11 cellular contexts compared by ENCODE assay signal in the genomic region with DNA sequence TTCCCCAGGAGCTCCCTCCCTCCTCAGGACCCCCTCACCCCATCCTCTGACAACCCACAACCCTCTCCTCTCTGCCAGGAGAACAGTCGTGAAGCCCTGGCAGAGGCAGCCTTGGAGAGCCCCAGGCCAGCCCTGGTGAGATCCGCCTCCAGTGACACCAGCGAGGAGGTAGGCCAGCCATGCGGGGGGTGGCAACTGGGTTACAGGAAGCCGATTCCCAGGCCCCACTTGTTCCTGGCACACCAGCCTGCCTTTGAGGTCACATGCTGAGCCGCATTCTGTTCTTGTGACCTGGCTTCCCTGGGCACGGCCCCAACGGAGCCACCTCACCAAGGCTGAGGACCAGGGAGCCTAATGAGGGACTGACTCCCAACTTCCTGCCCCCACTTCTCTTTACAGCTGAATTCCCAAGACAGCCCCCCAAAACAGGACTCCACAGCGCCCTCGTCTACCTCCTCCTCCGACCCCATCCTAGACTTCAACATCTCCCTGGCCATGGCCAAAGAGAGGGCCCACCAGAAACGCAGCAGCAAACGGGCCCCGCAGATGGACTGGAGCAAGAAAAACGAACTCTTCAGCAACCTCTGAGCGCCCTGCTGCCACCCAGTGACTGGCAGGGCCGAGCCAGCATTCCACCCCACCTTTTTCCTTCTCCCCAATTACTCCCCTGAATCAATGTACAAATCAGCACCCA. TPM values are rescaled to one million over a fixed set of nuclear protein-coding genes. Genes with fewer than 3 reads are reported as not detected.
DNase-seq lines count a peak whose midpoint lies in the region; ATAC-seq and TF ChIP-seq lines count a peak whose summit lies in the region.
"Had no signal": no experiment of that assay in that cellular context is flagged by ENCODE, and none has a peak within 500 bp of the region (broad histone marks: within the 10 kb centered on the region; RNA-seq: fewer than 3 reads in every experiment).

No MANE protein-coding gene starts in this region.

- H3K4me1 ChIP-seq in sigmoid colon, result peaks cover 0 to 18% (median 11%) of the 10 kb centered on the region in 4 donors
- H3K4me1 ChIP-seq in mucosa of descending colon (ENCODE audit: low read depth), result peaks cover 21% of the 10 kb centered on the region
- peaks cover 4% of the 10 kb centered on the region; the same call in 1 of the 2 replicates for H3K4me1 ChIP-seq in BE2C

- H3K9me3 ChIP-seq in sigmoid colon, result no peaks in the 10 kb centered on the region
- H3K9me3 ChIP-seq in mucosa of descending colon, result no peaks in the 10 kb centered on the region
- H3K9me3 ChIP-seq in BE2C, result no peaks in the 10 kb centered on the region
- H3K9me3 ChIP-seq: spleen had no signal

- TF ChIP-seq POLR2A in GM18951 (IDR thresholded peaks at IDR 0.05; ENCODE audit: extremely low read depth, insufficient read depth, insufficient read length) (peak; percentile 15), sigmoid colon (IDR thresholded peaks at IDR 0.05) (no peak)

- in situ Hi-C loops in GM18951 (cut with MboI; ENCODE audit: low sequenced_read_pairs, unreplicated experiment), result no loop called here

- no peak for TF ChIP-seq CTCF in sigmoid colon (IDR thresholded peaks at IDR 0.05)
- no peak for TF ChIP-seq CTCF in mucosa of descending colon (IDR thresholded peaks at IDR 0.05)
- no peak for TF ChIP-seq CTCF in BE2C (IDR thresholded peaks at IDR 0.05; ENCODE audit: low read depth, low read length)

- peak overlapping the region in 1 of 4 donors; percentile 13 for H3K27ac ChIP-seq in sigmoid colon

- H3K27me3 ChIP-seq in sigmoid colon, result no peaks in the 10 kb centered on the region
- no peaks in the 10 kb centered on the region for H3K27me3 ChIP-seq in BE2C
- H3K27me3 ChIP-seq: spleen had no signal

- TF ChIP-seq EP300 in sigmoid colon (IDR thresholded peaks at IDR 0.05), result no peak

- H3K9me3 Mint-ChIP-seq in activated CD4-positive, alpha-beta memory T cell treated with anti-CD3 and anti-CD28 coated beads for 36 hours, result no peaks in the 10 kb centered on the region

- ATAC-seq in mucosa of descending colon, result no peak
- no peak for ATAC-seq in GM21528 (IDR thresholded peaks at IDR 0.05; ENCODE audit: low FRiP score, unreplicated experiment)

- peak overlapping the region; percentile 50 for H3K27ac Mint-ChIP-seq in activated CD4-positive, alpha-beta memory T cell treated with anti-CD3 and anti-CD28 coated beads for 36 hours

- 83 to 84% methylated on average over 17 of the region's 17 CpGs for WGBS in sigmoid colon, 2 donors

- H3K4me1 Mint-ChIP-seq in activated CD4-positive, alpha-beta memory T cell treated with anti-CD3 and anti-CD28 coated beads for 36 hours (ENCODE audit: low read depth), result peaks cover 28% of the 10 kb centered on the region

- no peaks in the 10 kb centered on the region for H3K27me3 Mint-ChIP-seq in activated CD4-positive, alpha-beta memory T cell treated with anti-CD3 and anti-CD28 coated beads for 36 hours

- H3K4me3 Mint-ChIP-seq in activated CD4-positive, alpha-beta memory T cell treated with anti-CD3 and anti-CD28 coated beads for 36 hours, result no peak overlapping the region

- POLR2A ChIA-PET in activated CD4-positive, alpha-beta memory T cell treated with anti-CD3 and anti-CD28 coated beads for 36 hours (lab: Charles Lee), result interaction anchor here (1.7 to 2.0 kb wide), 2 partner anchors 9 to 18 kb away, joined by 5 to 13 read pairs; no protein-coding TSS in a partner anchor

- intact Hi-C loops in activated CD4-positive, alpha-beta memory T cell treated with anti-CD3 and anti-CD28 coated beads for 36 hours (cut with micrococcal nuclease), result no loop called here
- intact Hi-C loops in sigmoid colon (cut with DNase I) (no loop called here), mucosa of descending colon (cut with DNase I, micrococcal nuclease) (no loop called here)

- CTCF ChIA-PET in activated CD4-positive, alpha-beta memory T cell treated with anti-CD3 and anti-CD28 coated beads for 36 hours (lab: Charles Lee), result interaction anchor here (1.0 to 1.7 kb wide), 2 partner anchors 23 to 24 kb away, joined by 3 to 7 read pairs; no protein-coding TSS in a partner anchor

- peaks cover 7 to 28% (median 25%) of the 10 kb centered on the region in 4 donors for H3K36me3 ChIP-seq in sigmoid colon
- no peaks in the 10 kb centered on the region for H3K36me3 ChIP-seq in mucosa of descending colon (ENCODE audit: low read depth)
- H3K36me3 ChIP-seq in BE2C, result peaks cover 24% of the 10 kb centered on the region

- peaks cover 38% of the 10 kb centered on the region for H3K36me3 Mint-ChIP-seq in activated CD4-positive, alpha-beta memory T cell treated with anti-CD3 and anti-CD28 coated beads for 36 hours

- no peak for DNase-seq in activated CD4-positive, alpha-beta memory T cell treated with anti-CD3 and anti-CD28 coated beads for 36 hours
- DNase-seq in glomerular visceral epithelial cell (ENCODE audit: extremely low spot score) (peak; percentile 38), sigmoid colon (peak; percentile 81), mucosa of descending colon (no peak), BE2C (no peak), ureter (ENCODE audit: low spot score) (no peak)
- DNase-seq: NCI-H345, spleen had no signal

- H3K4me3 ChIP-seq in sigmoid colon (no peak overlapping the region), mucosa of descending colon (no peak overlapping the region), BE2C (ENCODE audit: low read depth, low read length) (no peak overlapping the region)
- H3K4me3 ChIP-seq: coronary artery, spleen had no signal

RNA-seq across cellular contexts. Expression of a gene that starts 7.9 kb away (rescaled TPM):
- 10 to 100 TPM; 42.9 to 46.9 TPM for total RNA-seq in activated CD4-positive, alpha-beta memory T cell treated with anti-CD3 and anti-CD28 coated beads for 36 hours
- total RNA-seq in sigmoid colon (10 to 100 TPM; 14.3 to 29.9 (median 21.7) TPM), mucosa of descending colon (10 to 100 TPM; 35.8 to 40.6 (median 39.8) TPM), ureter (65.1 TPM)
- polyA plus RNA-seq in sigmoid colon, result 10 to 100 TPM; 11.3 to 36.4 (median 14.4) TPM
- 191 TPM for polyA plus RNA-seq in BE2C (2012; ENCODE audit: insufficient read depth, insufficient read length, low read depth)

RNA-seq across cellular contexts. Expression of a gene that starts 19.8 kb away (rescaled TPM):
- total RNA-seq in activated CD4-positive, alpha-beta memory T cell treated with anti-CD3 and anti-CD28 coated beads for 36 hours, result 100 to 1,000 TPM; 136 TPM
- total RNA-seq in sigmoid colon (10 to 100 TPM in 1 of 4 donors, 1 to 10 TPM in 3; 6.6 to 12.5 (median 7.3) TPM), mucosa of descending colon (100 to 1,000 TPM; 109 to 281 (median 164) TPM), ureter (20.6 TPM)
- 100 to 1,000 TPM; 122 to 420 (median 194) TPM for polyA plus RNA-seq in sigmoid colon
- polyA plus RNA-seq in BE2C (2012; ENCODE audit: insufficient read depth, insufficient read length, low read depth), result 74.2 TPM

RNA-seq across cellular contexts. Expression of a gene that starts 31.2 kb away (rescaled TPM):
- total RNA-seq in activated CD4-positive, alpha-beta memory T cell treated with anti-CD3 and anti-CD28 coated beads for 36 hours, result 1 to 10 TPM; 6.5 to 7.0 TPM
- total RNA-seq in sigmoid colon (1 to 10 TPM in 3 of 4 donors, under 1 TPM in 1; 0.54 to 4.1 (median 1.4) TPM), mucosa of descending colon (1 to 10 TPM; 4.3 to 9.8 (median 9.0) TPM), ureter (2.3 TPM)
- 10 to 100 TPM; 15.2 to 28.8 (median 16.9) TPM for polyA plus RNA-seq in sigmoid colon
- 2.9 TPM for polyA plus RNA-seq in BE2C (2012; ENCODE audit: insufficient read depth, insufficient read length, low read depth)

RNA-seq across cellular contexts. Expression of a gene that starts 55.5 kb away (rescaled TPM):
- total RNA-seq in activated CD4-positive, alpha-beta memory T cell treated with anti-CD3 and anti-CD28 coated beads for 36 hours, result not detected
- under 1 TPM in 1 of 4 donors, not detected in 3; 0.27 TPM for total RNA-seq in sigmoid colon
- 1 to 10 TPM; 1.8 to 8.3 (median 4.8) TPM for polyA plus RNA-seq in sigmoid colon
- total RNA-seq in mucosa of descending colon, result 1 to 10 TPM; 2.0 TPM
- polyA plus RNA-seq in BE2C (2012; ENCODE audit: insufficient read depth, insufficient read length, low read depth), result not detected
- 2.5 TPM for total RNA-seq in ureter

Comparison
In these comparisons a context has a peak if more than half of its experiments do, and no peak if none do; other contexts are left out.
1. DNase-seq: peak in glomerular visceral epithelial cell (single experiment) and sigmoid colon (single experiment); none in activated CD4-positive, alpha-beta memory T cell treated with anti-CD3 and anti-CD28 coated beads for 36 hours (single experiment), mucosa of descending colon (0 of 3), BE2C (single experiment) and ureter (single experiment).